In the genomic region with DNA sequence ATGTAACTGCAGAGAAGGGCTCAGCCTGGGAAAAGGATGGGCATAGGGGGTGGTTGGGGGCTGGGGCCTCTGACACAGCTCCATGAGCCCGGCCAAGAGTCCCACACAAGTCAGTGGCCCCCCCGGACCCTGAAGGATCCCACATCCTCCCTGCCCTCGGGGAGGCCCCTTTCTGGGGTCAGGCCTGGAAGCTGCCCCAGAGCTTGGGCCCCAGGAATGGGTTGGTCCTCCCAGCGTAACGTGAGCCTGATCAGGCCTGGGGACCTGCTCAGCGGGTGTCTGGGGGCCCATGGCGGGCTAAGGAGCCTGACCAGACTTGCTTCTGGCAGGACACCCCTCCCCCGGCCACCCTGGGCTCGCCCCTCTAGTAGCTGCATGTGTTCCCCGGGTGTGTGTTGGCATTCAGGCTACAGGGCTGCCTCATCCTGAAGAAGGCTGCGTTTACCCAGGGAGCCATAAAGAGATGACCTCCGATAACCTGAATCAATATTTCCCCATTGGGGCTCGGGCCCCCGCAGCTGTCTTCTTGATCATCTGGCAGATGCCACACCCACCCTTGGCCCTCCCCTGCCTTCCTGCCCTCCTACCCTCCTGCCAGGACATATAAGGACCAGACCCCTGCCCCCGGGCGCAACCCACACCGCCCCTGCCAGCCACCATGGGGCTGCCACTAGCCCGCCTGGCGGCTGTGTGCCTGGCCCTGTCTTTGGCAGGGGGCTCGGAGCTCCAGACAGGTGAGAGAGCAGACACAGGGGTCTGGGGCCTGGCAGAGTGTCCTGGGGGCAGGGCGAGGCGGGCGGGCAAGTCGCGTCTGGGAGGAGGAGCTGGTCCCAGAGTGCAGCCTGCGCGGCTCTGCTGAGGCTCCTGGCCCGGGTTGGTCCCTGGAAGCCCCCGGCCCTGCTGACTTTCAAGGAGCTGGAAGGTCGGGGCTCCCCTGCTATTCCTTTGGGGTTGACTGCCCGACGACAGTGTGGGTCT, we compare ENCODE assay signal across 21 cellular contexts. TPM values are rescaled to one million over a fixed set of nuclear protein-coding genes. Genes with fewer than 3 reads are reported as not detected.
DNase-seq lines count a peak whose midpoint lies in the region; ATAC-seq, FAIRE-seq and TF ChIP-seq lines count a peak whose summit lies in the region.
"Had no signal": no experiment of that assay in that cellular context is flagged by ENCODE, and none has a peak within 500 bp of the region (broad histone marks: within the 10 kb centered on the region; RNA-seq: fewer than 3 reads in every experiment).

A gene (plus strand): TSS at position 631 of the 978 bp plus-strand sequence.

- peaks cover 16% of the 10 kb centered on the region for H3K4me1 ChIP-seq in RWPE2 (ENCODE audit: insufficient read depth, poor library complexity, severe bottlenecking)
- peaks cover 0 to 3% of the 10 kb centered on the region in 2 donors for H3K4me1 ChIP-seq in small intestine (ENCODE audit: control insufficient read depth in 2 of 2, insufficient read depth in 1 of 2, low read depth in 1 of 2, low read length in 1 of 2)
- H3K4me1 ChIP-seq: Caco-2, right lobe of liver had no signal

- peak; percentile 19 for DNase-seq in activated T-cell treated with anti-CD3 and anti-CD28 coated beads, Interleukin-2, amount 50 U/mL, for 24 hours
- no peak for DNase-seq in activated T-cell treated with anti-CD3 and anti-CD28 coated beads, Interleukin-2, amount 50 U/mL, for 4 hours
- peak; percentile 60 for DNase-seq in RWPE2 (ENCODE audit: low spot score)
- DNase-seq in left kidney (ENCODE audit: low read depth, low spot score), result peak; percentile 35
- DNase-seq in small intestine, result peak; percentile 53
- no peak for DNase-seq in activated T-helper 1 cell treated with anti-CD3 and anti-CD28 coated beads, Interleukin-12 subunit alpha, Interleukin-12 subunit beta, Interleukin-2, Interleukin-4 antibody, amounts not matched to agents 30 ng/mL and 10 ng/mL and 1 ng/mL, durations not matched to agents 14 hours and 24 hours and 36 hours (ENCODE audit: low spot score)
- DNase-seq: activated CD8-positive, alpha-beta memory T cell treated with anti-CD3 and anti-CD28 coated beads for 24 hours; MV-4-11; naive B cell had no signal

- H3K36me3 ChIP-seq in RWPE2 (ENCODE audit: low read depth), result no peaks in the 10 kb centered on the region
- H3K36me3 ChIP-seq in small intestine (ENCODE audit: control insufficient read depth in 2 of 2, insufficient read depth in 2 of 2, low read length in 2 of 2), result no peaks in the 10 kb centered on the region
- H3K36me3 ChIP-seq: cardiac muscle cell, right lobe of liver had no signal

- H3K9me3 ChIP-seq in RWPE2 (ENCODE audit: severe bottlenecking) (no peaks in the 10 kb centered on the region), small intestine (ENCODE audit: control insufficient read depth, low read depth) (no peaks in the 10 kb centered on the region)
- H3K9me3 ChIP-seq: Caco-2, right lobe of liver had no signal

- H3K27me3 ChIP-seq in RWPE2 (ENCODE audit: insufficient read depth, poor library complexity, severe bottlenecking) (no peaks in the 10 kb centered on the region), small intestine (ENCODE audit: control insufficient read depth in 2 of 2, insufficient read depth in 2 of 2, low read length in 2 of 2) (no peaks in the 10 kb centered on the region)
- H3K27me3 ChIP-seq: cardiac muscle cell, right lobe of liver had no signal

- H3K36me3 Mint-ChIP-seq in activated T-cell treated with anti-CD3 and anti-CD28 coated beads, Interleukin-2, amount 50 U/mL, for 24 hours (ENCODE audit: low read depth), result no peaks in the 10 kb centered on the region
- no peaks in the 10 kb centered on the region for H3K36me3 Mint-ChIP-seq in activated T-cell treated with anti-CD3 and anti-CD28 coated beads, Interleukin-2, amount 50 U/mL, for 4 hours (ENCODE audit: insufficient read depth)
- no peaks in the 10 kb centered on the region for H3K36me3 Mint-ChIP-seq in activated T-helper 1 cell treated with anti-CD3 and anti-CD28 coated beads, Interleukin-12 subunit alpha, Interleukin-12 subunit beta, Interleukin-2, Interleukin-4 antibody, amounts not matched to agents 30 ng/mL and 10 ng/mL and 1 ng/mL, durations not matched to agents 14 hours and 24 hours and 36 hours (ENCODE audit: low read depth)
- H3K36me3 Mint-ChIP-seq: activated naive CD4-positive, alpha-beta T cell treated with anti-CD3 and anti-CD28 coated beads, Interleukin-2, amount 50 U/mL, for 72 hours; naive B cell; stimulated activated memory B cell treated with anti-CD40 and anti-IgM and Interleukin-4, amounts not matched to agents 10 μg/mL and 1 μg/mL and 100 μg/mL, for 72 hours had no signal

- intact Hi-C loops in activated T-helper 1 cell treated with anti-CD3 and anti-CD28 coated beads, Interleukin-12 subunit alpha, Interleukin-12 subunit beta, Interleukin-2, Interleukin-4 antibody, amounts not matched to agents 30 ng/mL and 10 ng/mL and 1 ng/mL, durations not matched to agents 14 hours and 24 hours and 36 hours (cut with micrococcal nuclease), result no loop called here

- FAIRE-seq in small intestine (lab: Jason Lieb, UNC), result no peak
- FAIRE-seq: endometrium, frontal cortex, G401.6, HepG2 had no signal

- H3K9me3 Mint-ChIP-seq in activated T-cell treated with anti-CD3 and anti-CD28 coated beads, Interleukin-2, amount 50 U/mL, for 24 hours, result no peaks in the 10 kb centered on the region
- no peaks in the 10 kb centered on the region for H3K9me3 Mint-ChIP-seq in activated T-cell treated with anti-CD3 and anti-CD28 coated beads, Interleukin-2, amount 50 U/mL, for 4 hours
- H3K9me3 Mint-ChIP-seq in activated T-helper 1 cell treated with anti-CD3 and anti-CD28 coated beads, Interleukin-12 subunit alpha, Interleukin-12 subunit beta, Interleukin-2, Interleukin-4 antibody, amounts not matched to agents 30 ng/mL and 10 ng/mL and 1 ng/mL, durations not matched to agents 14 hours and 24 hours and 36 hours, result no peaks in the 10 kb centered on the region
- H3K9me3 Mint-ChIP-seq: activated naive CD4-positive, alpha-beta T cell treated with anti-CD3 and anti-CD28 coated beads, Interleukin-2, amount 50 U/mL, for 72 hours had no signal

- H3K27ac ChIP-seq in RWPE2 (ENCODE audit: poor library complexity, severe bottlenecking), result peak within 1 kb of the TSS; percentile 14
- peak within 1 kb of the TSS in 1 of 2 donors; percentile 18 for H3K27ac ChIP-seq in small intestine (ENCODE audit: low read depth in 1 of 2, low read length in 1 of 2)
- H3K27ac ChIP-seq: cardiac muscle cell, right lobe of liver had no signal

- H3K4me3 Mint-ChIP-seq in activated T-cell treated with anti-CD3 and anti-CD28 coated beads, Interleukin-2, amount 50 U/mL, for 24 hours, result no peak within 1 kb of the TSS
- H3K4me3 Mint-ChIP-seq in activated T-cell treated with anti-CD3 and anti-CD28 coated beads, Interleukin-2, amount 50 U/mL, for 4 hours, result no peak within 1 kb of the TSS
- H3K4me3 Mint-ChIP-seq in activated T-helper 1 cell treated with anti-CD3 and anti-CD28 coated beads, Interleukin-12 subunit alpha, Interleukin-12 subunit beta, Interleukin-2, Interleukin-4 antibody, amounts not matched to agents 30 ng/mL and 10 ng/mL and 1 ng/mL, durations not matched to agents 14 hours and 24 hours and 36 hours, result no peak within 1 kb of the TSS
- H3K4me3 Mint-ChIP-seq: naive B cell; stimulated activated memory B cell treated with anti-CD40 and anti-IgM and Interleukin-4, amounts not matched to agents 10 μg/mL and 1 μg/mL and 100 μg/mL, for 72 hours had no signal

- no peak within 1 kb of the TSS for H3K4me3 ChIP-seq in RWPE2 (ENCODE audit: severe bottlenecking)
- peak within 1 kb of the TSS in 1 of 2 donors; percentile 24 for H3K4me3 ChIP-seq in small intestine (ENCODE audit: low read depth in 1 of 2, low read length in 2 of 2)
- H3K4me3 ChIP-seq: cardiac muscle cell, right lobe of liver had no signal

- no peak for ATAC-seq in activated T-cell treated with anti-CD3 and anti-CD28 coated beads, Interleukin-2, amount 50 U/mL, for 4 hours
- ATAC-seq in RWPE2 (ENCODE audit: low read depth) (no peak), GM19455 (IDR thresholded peaks at IDR 0.05; ENCODE audit: unreplicated experiment) (no peak), HG03521 (IDR thresholded peaks at IDR 0.05; ENCODE audit: unreplicated experiment) (no peak)
- ATAC-seq: activated naive CD4-positive, alpha-beta T cell treated with anti-CD3 and anti-CD28 coated beads, Interleukin-2, amount 50 U/mL, for 72 hours; stimulated activated memory B cell treated with anti-CD40 and anti-IgM and Interleukin-4, amounts not matched to agents 10 μg/mL and 1 μg/mL and 100 μg/mL, for 72 hours had no signal

- H3K27ac Mint-ChIP-seq in activated T-cell treated with anti-CD3 and anti-CD28 coated beads, Interleukin-2, amount 50 U/mL, for 24 hours, result no peak within 1 kb of the TSS
- H3K27ac Mint-ChIP-seq in activated T-helper 1 cell treated with anti-CD3 and anti-CD28 coated beads, Interleukin-12 subunit alpha, Interleukin-12 subunit beta, Interleukin-2, Interleukin-4 antibody, amounts not matched to agents 30 ng/mL and 10 ng/mL and 1 ng/mL, durations not matched to agents 14 hours and 24 hours and 36 hours, result no peak within 1 kb of the TSS
- H3K27ac Mint-ChIP-seq: activated naive CD4-positive, alpha-beta T cell treated with anti-CD3 and anti-CD28 coated beads, Interleukin-2, amount 50 U/mL, for 72 hours; naive B cell; stimulated activated memory B cell treated with anti-CD40 and anti-IgM and Interleukin-4, amounts not matched to agents 10 μg/mL and 1 μg/mL and 100 μg/mL, for 72 hours had no signal

- WGBS in small intestine, 3 donors, result 71 to 75% (median 71%) methylated on average over 27 to 32 of the region's 32 CpGs

- H3K4me1 Mint-ChIP-seq in activated T-cell treated with anti-CD3 and anti-CD28 coated beads, Interleukin-2, amount 50 U/mL, for 24 hours (ENCODE audit: low read depth), result no peaks in the 10 kb centered on the region
- no peaks in the 10 kb centered on the region for H3K4me1 Mint-ChIP-seq in activated T-cell treated with anti-CD3 and anti-CD28 coated beads, Interleukin-2, amount 50 U/mL, for 4 hours (ENCODE audit: low read depth)
- H3K4me1 Mint-ChIP-seq in activated T-helper 1 cell treated with anti-CD3 and anti-CD28 coated beads, Interleukin-12 subunit alpha, Interleukin-12 subunit beta, Interleukin-2, Interleukin-4 antibody, amounts not matched to agents 30 ng/mL and 10 ng/mL and 1 ng/mL, durations not matched to agents 14 hours and 24 hours and 36 hours (ENCODE audit: low read depth), result no peaks in the 10 kb centered on the region
- H3K4me1 Mint-ChIP-seq: naive B cell; stimulated activated memory B cell treated with anti-CD40 and anti-IgM and Interleukin-4, amounts not matched to agents 10 μg/mL and 1 μg/mL and 100 μg/mL, for 72 hours had no signal

- no peaks in the 10 kb centered on the region for H3K27me3 Mint-ChIP-seq in activated T-cell treated with anti-CD3 and anti-CD28 coated beads, Interleukin-2, amount 50 U/mL, for 24 hours
- H3K27me3 Mint-ChIP-seq in activated T-cell treated with anti-CD3 and anti-CD28 coated beads, Interleukin-2, amount 50 U/mL, for 4 hours (ENCODE audit: low read depth), result peaks cover 16% of the 10 kb centered on the region
- no peaks in the 10 kb centered on the region for H3K27me3 Mint-ChIP-seq in activated T-helper 1 cell treated with anti-CD3 and anti-CD28 coated beads, Interleukin-12 subunit alpha, Interleukin-12 subunit beta, Interleukin-2, Interleukin-4 antibody, amounts not matched to agents 30 ng/mL and 10 ng/mL and 1 ng/mL, durations not matched to agents 14 hours and 24 hours and 36 hours (ENCODE audit: insufficient read depth)

- TF ChIP-seq CTCF in RWPE2 (IDR thresholded peaks at IDR 0.05; ENCODE audit: poor library complexity, severe bottlenecking), result no peak

RNA-seq across cellular contexts. Expression of the gene that starts here (rescaled TPM):
- total RNA-seq in activated T-cell treated with anti-CD3 and anti-CD28 coated beads, Interleukin-2, amount 50 U/mL, for 4 hours, result under 1 TPM; 0.08 to 0.30 (median 0.24) TPM
- polyA plus RNA-seq in small intestine, result 10 to 100 TPM in 1 of 3 donors, 1 to 10 TPM in 2; 3.0 to 57.2 (median 4.5) TPM
- not detected in 2 replicates for total RNA-seq in activated T-helper 1 cell treated with anti-CD3 and anti-CD28 coated beads, Interleukin-12 subunit alpha, Interleukin-12 subunit beta, Interleukin-2, Interleukin-4 antibody, amounts not matched to agents 30 ng/mL and 10 ng/mL and 1 ng/mL, durations not matched to agents 14 hours and 24 hours and 36 hours
- total RNA-seq: activated naive CD4-positive, alpha-beta T cell treated with anti-CD3 and anti-CD28 coated beads, Interleukin-2, amount 50 U/mL, for 72 hours; frontal cortex; HepG2 had no signal
- polyA plus RNA-seq: AG04450, cardiac muscle cell, HepG2 had no signal

Comparison
In these comparisons a context has a peak if more than half of its experiments do, and no peak if none do; other contexts are left out.
1. DNase-seq: peak in activated T-cell treated with anti-CD3 and anti-CD28 coated beads, Interleukin-2, amount 50 U/mL, for 24 hours (single experiment), RWPE2 (single experiment), left kidney (single experiment) and small intestine (single experiment); none in activated T-cell treated with anti-CD3 and anti-CD28 coated beads, Interleukin-2, amount 50 U/mL, for 4 hours (single experiment) and activated T-helper 1 cell treated with anti-CD3 and anti-CD28 coated beads, Interleukin-12 subunit alpha, Interleukin-12 subunit beta, Interleukin-2, Interleukin-4 antibody, amounts not matched to agents 30 ng/mL and 10 ng/mL and 1 ng/mL, durations not matched to agents 14 hours and 24 hours and 36 hours (single experiment).